In the genomic region with DNA sequence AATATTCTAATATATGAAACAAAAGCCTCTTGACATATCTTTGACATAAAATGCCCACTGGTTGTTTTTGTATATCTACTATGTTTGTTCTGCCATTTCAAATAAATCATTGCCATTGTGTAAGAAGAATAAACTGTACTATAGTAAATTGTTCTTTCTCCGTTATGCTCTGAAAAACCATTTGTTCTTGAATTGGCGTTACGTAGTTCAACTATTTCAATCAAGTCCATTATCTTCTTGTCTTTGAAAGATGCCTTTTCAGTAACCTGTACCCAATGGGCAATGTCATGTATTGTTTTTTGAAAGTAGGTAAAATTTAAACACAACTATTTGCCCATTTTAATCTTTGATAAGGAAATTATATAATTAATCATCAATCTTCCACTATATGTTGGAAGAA, we compare ENCODE assay signal across 1 cellular context.
TF ChIP-seq lines count a peak whose summit lies in the region.

No MANE protein-coding gene starts in this region.

TF ChIP-seq in GM12878, 131 proteins besides CTCF, POLR2A, EP300 and RAD21 (continued from another document):
- no peak for TF ChIP-seq ZNF592 (IDR thresholded peaks at IDR 0.05)
- no peak for TF ChIP-seq TBL1XR1 (IDR thresholded peaks at IDR 0.05; ENCODE audit: low read depth, low read length)
- no peak for TF ChIP-seq CHD2 (IDR thresholded peaks at IDR 0.05; ENCODE audit: borderline replicate concordance, low read depth, low read length)
- TF ChIP-seq E2F8 (IDR thresholded peaks at IDR 0.05; ENCODE audit: low read depth, partially characterized antibody) = no peak
- no peak for TF ChIP-seq HDAC2 (IDR thresholded peaks at IDR 0.05)
- no peak for TF ChIP-seq CHD4 (IDR thresholded peaks at IDR 0.05)
- no peak for TF ChIP-seq CBFB (IDR thresholded peaks at IDR 0.05; ENCODE audit: low read depth)
- no peak for TF ChIP-seq ZNF274 (IDR thresholded peaks at IDR 0.05; ENCODE audit: insufficient read depth, insufficient read length)
- no peak for TF ChIP-seq FOXM1 (IDR thresholded peaks at IDR 0.05; ENCODE audit: low read depth, low read length)
- TF ChIP-seq LARP7 (IDR thresholded peaks at IDR 0.05) = no peak
- no peak for TF ChIP-seq RFX5 (IDR thresholded peaks at IDR 0.05; ENCODE audit: low read depth, low read length)
